In genomic region chr19:48961673-48962028, GRCh38 we compare ENCODE assay signal across 9 cellular contexts. TPM values are rescaled to one million over a fixed set of nuclear protein-coding genes. Genes with fewer than 3 reads are reported as not detected.
DNase-seq lines count a peak whose midpoint lies in the region; ATAC-seq and TF ChIP-seq lines count a peak whose summit lies in the region.
"Had no signal": no experiment of that assay in that cellular context is flagged by ENCODE, and none has a peak within 500 bp of the region (broad histone marks: within the 10 kb centered on the region; RNA-seq: fewer than 3 reads in every experiment).

No MANE protein-coding gene starts in this region.

- H3K27me3 ChIP-seq in thyroid gland (no peaks in the 10 kb centered on the region), ovary (no peaks in the 10 kb centered on the region)

- peak overlapping the region; percentile 97 for H3K27ac ChIP-seq in mesodermal cell (ENCODE audit: low read depth, low read length, severe bottlenecking)
- peak overlapping the region in 2 of 3 donors; percentile 65 to 97 for H3K27ac ChIP-seq in thyroid gland
- peak overlapping the region in 1 of 2 donors; percentile 25 for H3K27ac ChIP-seq in ovary

- H3K4me3 Mint-ChIP-seq in activated CD8-positive, alpha-beta memory T cell treated with anti-CD3 and anti-CD28 coated beads, Interleukin-2, amount 10 ng/mL, durations not matched to agents 7 days and 5 days, result peak overlapping the region; percentile 99
- peak overlapping the region; percentile 96 for H3K4me3 Mint-ChIP-seq in activated T-helper 2 cell treated with anti-CD3 and anti-CD28 coated beads, Interferon-gamma antibody, Interleukin-2, Interleukin-4, amounts not matched to agents 10 μg/mL and 5 μg/mL and 100 μg/mL, durations not matched to agents 14 hours and 24 hours and 36 hours (ENCODE audit: low read depth)

- no peak for DNase-seq in activated CD8-positive, alpha-beta memory T cell treated with anti-CD3 and anti-CD28 coated beads, Interleukin-2, amount 10 ng/mL, durations not matched to agents 7 days and 5 days
- no peak for DNase-seq in activated CD8-positive, alpha-beta memory T cell treated with anti-CD3 and anti-CD28 coated beads, Interleukin-2, amount 50 U/mL, for 4 hours
- no peak for DNase-seq in activated T-helper 2 cell treated with anti-CD3 and anti-CD28 coated beads, Interferon-gamma antibody, Interleukin-2, Interleukin-4, amounts not matched to agents 10 μg/mL and 5 μg/mL and 100 μg/mL, durations not matched to agents 14 hours and 24 hours and 36 hours (ENCODE audit: low spot score)
- no peak for DNase-seq in thyroid gland
- no peak for DNase-seq in ovary
- no peak for DNase-seq in T-helper 9 cell
- DNase-seq: NK-92 treated with Interleukin-12 subunit alpha and Interleukin-12 subunit beta, amount 100 ng/mL, for 24 hours had no signal

- no peak overlapping the region for H3K4me3 ChIP-seq in mesodermal cell (ENCODE audit: extremely low read depth, insufficient read depth, low read length, poor library complexity, severe bottlenecking)
- H3K4me3 ChIP-seq in thyroid gland (replicated peaks in 1 of 3), result no peak overlapping the region
- H3K4me3 ChIP-seq in ovary, result no peak overlapping the region

- peaks cover 78% of the 10 kb centered on the region for H3K4me1 Mint-ChIP-seq in activated CD8-positive, alpha-beta memory T cell treated with anti-CD3 and anti-CD28 coated beads, Interleukin-2, amount 10 ng/mL, durations not matched to agents 7 days and 5 days
- H3K4me1 Mint-ChIP-seq in activated T-helper 2 cell treated with anti-CD3 and anti-CD28 coated beads, Interferon-gamma antibody, Interleukin-2, Interleukin-4, amounts not matched to agents 10 μg/mL and 5 μg/mL and 100 μg/mL, durations not matched to agents 14 hours and 24 hours and 36 hours (ENCODE audit: low read depth), result peaks cover 52% of the 10 kb centered on the region

- H3K27ac Mint-ChIP-seq in activated CD8-positive, alpha-beta memory T cell treated with anti-CD3 and anti-CD28 coated beads, Interleukin-2, amount 10 ng/mL, durations not matched to agents 7 days and 5 days, result peak overlapping the region; percentile 97
- H3K27ac Mint-ChIP-seq in activated T-helper 2 cell treated with anti-CD3 and anti-CD28 coated beads, Interferon-gamma antibody, Interleukin-2, Interleukin-4, amounts not matched to agents 10 μg/mL and 5 μg/mL and 100 μg/mL, durations not matched to agents 14 hours and 24 hours and 36 hours, result peak overlapping the region; percentile 99

- H3K9me3 Mint-ChIP-seq in activated CD8-positive, alpha-beta memory T cell treated with anti-CD3 and anti-CD28 coated beads, Interleukin-2, amount 10 ng/mL, durations not matched to agents 7 days and 5 days (ENCODE audit: low read depth), result no peaks in the 10 kb centered on the region
- no peaks in the 10 kb centered on the region for H3K9me3 Mint-ChIP-seq in activated T-helper 2 cell treated with anti-CD3 and anti-CD28 coated beads, Interferon-gamma antibody, Interleukin-2, Interleukin-4, amounts not matched to agents 10 μg/mL and 5 μg/mL and 100 μg/mL, durations not matched to agents 14 hours and 24 hours and 36 hours

- intact Hi-C loops in activated T-helper 2 cell treated with anti-CD3 and anti-CD28 coated beads, Interferon-gamma antibody, Interleukin-2, Interleukin-4, amounts not matched to agents 10 μg/mL and 5 μg/mL and 100 μg/mL, durations not matched to agents 14 hours and 24 hours and 36 hours (cut with micrococcal nuclease), result no loop called here
- intact Hi-C loops in thyroid gland (cut with DNase I) (no loop called here), ovary (cut with DNase I) (loop anchor here in 3 of 4 donors (2.0 to 10.0 kb wide), 4 partner anchors 57 to 167 kb away; partner anchors contain the start of genes NUCB1 (in 2 of the 3) and PPP1R15A (in 1 of the 3))

- H3K27me3 Mint-ChIP-seq in activated CD8-positive, alpha-beta memory T cell treated with anti-CD3 and anti-CD28 coated beads, Interleukin-2, amount 10 ng/mL, durations not matched to agents 7 days and 5 days, result no peaks in the 10 kb centered on the region
- no peaks in the 10 kb centered on the region for H3K27me3 Mint-ChIP-seq in activated T-helper 2 cell treated with anti-CD3 and anti-CD28 coated beads, Interferon-gamma antibody, Interleukin-2, Interleukin-4, amounts not matched to agents 10 μg/mL and 5 μg/mL and 100 μg/mL, durations not matched to agents 14 hours and 24 hours and 36 hours (ENCODE audit: low read depth)

- no peak for ATAC-seq in activated CD8-positive, alpha-beta memory T cell treated with anti-CD3 and anti-CD28 coated beads, Interleukin-2, amount 10 ng/mL, durations not matched to agents 7 days and 5 days
- no peak for ATAC-seq in GM21786 (IDR thresholded peaks at IDR 0.05; ENCODE audit: unreplicated experiment)

- no peak for TF ChIP-seq EP300 in ovary (IDR thresholded peaks at IDR 0.05)

- no peaks in the 10 kb centered on the region for H3K9me3 ChIP-seq in mesodermal cell (ENCODE audit: control insufficient read depth, low read length)
- H3K9me3 ChIP-seq in thyroid gland, result no peaks in the 10 kb centered on the region
- no peaks in the 10 kb centered on the region for H3K9me3 ChIP-seq in ovary

- 79 to 85% methylated on average over 6 to 11 of the region's 12 CpGs for WGBS in mesodermal cell (ENCODE audit: insufficient coverage in 2 of 2), 2 experiments
- 57 to 85% methylated on average over 3 to 12 of the region's 12 CpGs for WGBS in thyroid gland, 2 donors
- 76 to 86% (median 86%) methylated on average over 12 of the region's 12 CpGs for WGBS in ovary, 3 donors

- H3K4me1 ChIP-seq in mesodermal cell (ENCODE audit: control insufficient read depth, insufficient read depth, low read length, poor library complexity, severe bottlenecking), result peaks cover 25% of the 10 kb centered on the region
- peaks cover 27 to 30% of the 10 kb centered on the region in 2 donors for H3K4me1 ChIP-seq in thyroid gland
- peaks cover 8% of the 10 kb centered on the region for H3K4me1 ChIP-seq in ovary (ENCODE audit: insufficient read depth)

- TF ChIP-seq CTCF in thyroid gland (IDR thresholded peaks at IDR 0.05), result no peak
- TF ChIP-seq CTCF in ovary (IDR thresholded peaks at IDR 0.05), result no peak

- no peak for TF ChIP-seq POLR2A in thyroid gland (IDR thresholded peaks at IDR 0.05)
- TF ChIP-seq POLR2A in ovary (IDR thresholded peaks at IDR 0.05), result no peak

- H3K36me3 ChIP-seq in mesodermal cell (ENCODE audit: control insufficient read depth, insufficient read depth, low read length), result peaks cover 53% of the 10 kb centered on the region
- peaks cover 9 to 11% of the 10 kb centered on the region in 2 donors for H3K36me3 ChIP-seq in thyroid gland
- H3K36me3 ChIP-seq in ovary, result no peaks in the 10 kb centered on the region

- H3K36me3 Mint-ChIP-seq in activated CD8-positive, alpha-beta memory T cell treated with anti-CD3 and anti-CD28 coated beads, Interleukin-2, amount 10 ng/mL, durations not matched to agents 7 days and 5 days, result peaks cover 41% of the 10 kb centered on the region
- peaks cover 55% of the 10 kb centered on the region for H3K36me3 Mint-ChIP-seq in activated T-helper 2 cell treated with anti-CD3 and anti-CD28 coated beads, Interferon-gamma antibody, Interleukin-2, Interleukin-4, amounts not matched to agents 10 μg/mL and 5 μg/mL and 100 μg/mL, durations not matched to agents 14 hours and 24 hours and 36 hours (ENCODE audit: low read depth)

- CTCF ChIA-PET in activated CD8-positive, alpha-beta memory T cell treated with anti-CD3 and anti-CD28 coated beads, Interleukin-2, amount 10 ng/mL, durations not matched to agents 7 days and 5 days (lab: Charles Lee), result interaction anchor here (1.2 to 1.5 kb wide), 3 partner anchors 9 to 166 kb away, joined by 5 to 11 read pairs (median 5); partner anchors contain the start of genes GYS1 and RUVBL2

RNA-seq across cellular contexts. Expression of gene FTL, which starts 3.5 kb away (rescaled TPM):
- total RNA-seq in activated CD8-positive, alpha-beta memory T cell treated with anti-CD3 and anti-CD28 coated beads, Interleukin-2, amount 10 ng/mL, durations not matched to agents 7 days and 5 days, result 1,000 to 10,000 TPM; 1,380 to 1,403 TPM
- 646 and 658 TPM in 2 replicates for total RNA-seq in activated T-helper 2 cell treated with anti-CD3 and anti-CD28 coated beads, Interferon-gamma antibody, Interleukin-2, Interleukin-4, amounts not matched to agents 10 μg/mL and 5 μg/mL and 100 μg/mL, durations not matched to agents 14 hours and 24 hours and 36 hours
- polyA plus RNA-seq in mesodermal cell (2013, experiment 1 of 2), result 3,050 TPM
- polyA plus RNA-seq in mesodermal cell (2013, experiment 2 of 2), result 2,468 TPM
- total RNA-seq in thyroid gland (over 10,000 TPM in 1 of 4 donors, 1,000 to 10,000 TPM in 3; 5,748 to 12,335 (median 7,175) TPM), ovary (1,000 to 10,000 TPM; 1,608 to 2,908 (median 2,022) TPM)
- 1,000 to 10,000 TPM; 2,697 to 3,617 TPM for polyA plus RNA-seq in ovary

RNA-seq across cellular contexts. Expression of gene BAX, which starts 7.0 kb away (rescaled TPM):
- total RNA-seq in activated CD8-positive, alpha-beta memory T cell treated with anti-CD3 and anti-CD28 coated beads, Interleukin-2, amount 10 ng/mL, durations not matched to agents 7 days and 5 days, result 100 to 1,000 TPM; 359 to 377 TPM
- 232 and 242 TPM in 2 replicates for total RNA-seq in activated T-helper 2 cell treated with anti-CD3 and anti-CD28 coated beads, Interferon-gamma antibody, Interleukin-2, Interleukin-4, amounts not matched to agents 10 μg/mL and 5 μg/mL and 100 μg/mL, durations not matched to agents 14 hours and 24 hours and 36 hours
- 271 TPM for polyA plus RNA-seq in mesodermal cell (2013, experiment 1 of 2)
- 190 TPM for polyA plus RNA-seq in mesodermal cell (2013, experiment 2 of 2)
- total RNA-seq in thyroid gland, result 10 to 100 TPM; 28.2 to 74.4 (median 41.2) TPM
- 10 to 100 TPM; 10.6 to 57.7 (median 45.9) TPM for total RNA-seq in ovary
- 10 to 100 TPM; 14.6 to 48.1 TPM for polyA plus RNA-seq in ovary

RNA-seq across cellular contexts. Expression of gene DHDH, which starts 28.2 kb away (rescaled TPM):
- 1 to 10 TPM in 1 of 2 experiments, under 1 TPM in 1; 0.96 to 1.1 TPM for total RNA-seq in activated CD8-positive, alpha-beta memory T cell treated with anti-CD3 and anti-CD28 coated beads, Interleukin-2, amount 10 ng/mL, durations not matched to agents 7 days and 5 days
- 0.67 TPM in 1 of 2 replicates, not detected in the other for total RNA-seq in activated T-helper 2 cell treated with anti-CD3 and anti-CD28 coated beads, Interferon-gamma antibody, Interleukin-2, Interleukin-4, amounts not matched to agents 10 μg/mL and 5 μg/mL and 100 μg/mL, durations not matched to agents 14 hours and 24 hours and 36 hours
- 1.3 TPM for polyA plus RNA-seq in mesodermal cell (2013, experiment 1 of 2)
- polyA plus RNA-seq in mesodermal cell (2013, experiment 2 of 2), result 1.0 TPM
- total RNA-seq in thyroid gland, result not detected
- under 1 TPM in 4 of 7 donors, not detected in 3; 0.28 to 0.78 (median 0.68) TPM for total RNA-seq in ovary
- under 1 TPM in 1 of 2 donors, not detected in 1; 0.52 TPM for polyA plus RNA-seq in ovary

RNA-seq across cellular contexts. Expression of gene GYS1, which starts 31.5 kb away (rescaled TPM):
- 10 to 100 TPM; 44.0 to 65.5 TPM for total RNA-seq in activated CD8-positive, alpha-beta memory T cell treated with anti-CD3 and anti-CD28 coated beads, Interleukin-2, amount 10 ng/mL, durations not matched to agents 7 days and 5 days
- total RNA-seq in activated T-helper 2 cell treated with anti-CD3 and anti-CD28 coated beads, Interferon-gamma antibody, Interleukin-2, Interleukin-4, amounts not matched to agents 10 μg/mL and 5 μg/mL and 100 μg/mL, durations not matched to agents 14 hours and 24 hours and 36 hours, result 68.5 and 70.3 TPM in 2 replicates
- polyA plus RNA-seq in mesodermal cell (2013, experiment 1 of 2), result 35.0 TPM
- polyA plus RNA-seq in mesodermal cell (2013, experiment 2 of 2), result 32.7 TPM
- total RNA-seq in thyroid gland (10 to 100 TPM; 17.9 to 33.2 (median 23.9) TPM), ovary (10 to 100 TPM; 16.3 to 33.6 (median 29.0) TPM)
- polyA plus RNA-seq in ovary, result 10 to 100 TPM; 17.0 to 32.5 TPM

RNA-seq across cellular contexts. Expression of gene RUVBL2, which starts 32.0 kb away (rescaled TPM):
- total RNA-seq in activated CD8-positive, alpha-beta memory T cell treated with anti-CD3 and anti-CD28 coated beads, Interleukin-2, amount 10 ng/mL, durations not matched to agents 7 days and 5 days, result 100 to 1,000 TPM; 124 to 125 TPM
- total RNA-seq in activated T-helper 2 cell treated with anti-CD3 and anti-CD28 coated beads, Interferon-gamma antibody, Interleukin-2, Interleukin-4, amounts not matched to agents 10 μg/mL and 5 μg/mL and 100 μg/mL, durations not matched to agents 14 hours and 24 hours and 36 hours, result 160 and 170 TPM in 2 replicates
- 80.1 TPM for polyA plus RNA-seq in mesodermal cell (2013, experiment 1 of 2)
- polyA plus RNA-seq in mesodermal cell (2013, experiment 2 of 2), result 71.8 TPM
- total RNA-seq in thyroid gland (100 to 1,000 TPM in 3 of 4 donors, 10 to 100 TPM in 1; 80.5 to 131 (median 118) TPM), ovary (100 to 1,000 TPM in 1 of 7 donors, 10 to 100 TPM in 6; 44.8 to 101 (median 56.6) TPM)
- 10 to 100 TPM; 11.4 to 53.1 TPM for polyA plus RNA-seq in ovary

Comparison
In these comparisons a context has a peak if more than half of its experiments do, and no peak if none do; other contexts are left out.
1. intact Hi-C loops: an anchor here in ovary (2.0 to 10.0 kb wide); none called in activated T-helper 2 cell treated with anti-CD3 and anti-CD28 coated beads, Interferon-gamma antibody, Interleukin-2, Interleukin-4, amounts not matched to agents 10 μg/mL and 5 μg/mL and 100 μg/mL, durations not matched to agents 14 hours and 24 hours and 36 hours and thyroid gland.